Comparison of ENCODE assay signal across 23 cellular contexts in genomic region chr3:60513241-60513640, GRCh38.
DNase-seq lines count a peak whose midpoint lies in the region; ATAC-seq, FAIRE-seq and TF ChIP-seq lines count a peak whose summit lies in the region.
"Had no signal": no experiment of that assay in that cellular context is flagged by ENCODE, and none has a peak within 500 bp of the region (broad histone marks: within the 10 kb centered on the region; RNA-seq: fewer than 3 reads in every experiment).

No MANE protein-coding gene starts in this region.

- H3K4me2 ChIP-seq in K562 (ENCODE audit: insufficient read depth, low read length), result no peak overlapping the region
- H3K4me2 ChIP-seq: BLaER1 had no signal

- TF ChIP-seq CTCF in K562 (IDR thresholded peaks at IDR 0.05 in 2 of 3, conservative IDR thresholded peaks at IDR 0.05 in 1 of 3; ENCODE audit: insufficient read depth in 2 of 3, low read depth in 1 of 3, low read length in 3 of 3) (no peak), progenitor cell of endocrine pancreas (IDR thresholded peaks at IDR 0.05; ENCODE audit: unreplicated experiment) (no peak)

- POLR2A ChIA-PET in K562 (lab: Yijun Ruan, JAX), result no interaction called here
- POLR2A ChIA-PET in naive thymus-derived CD8-positive, alpha-beta T cell (lab: Charles Lee), result no interaction called here

- TF ChIP-seq RAD21 in K562 (CRISPR knock-in tag; conservative IDR thresholded peaks at IDR 0.05 in 1 of 2, IDR thresholded peaks at IDR 0.05 in 1 of 2), result no peak

- H3K9me3 Mint-ChIP-seq in progenitor cell of endocrine pancreas (ENCODE audit: low read depth), result peaks cover 12% of the 10 kb centered on the region
- H3K9me3 Mint-ChIP-seq in stimulated activated memory B cell treated with anti-CD40 and anti-IgM and Interleukin-4, amounts not matched to agents 10 μg/mL and 1 μg/mL and 100 μg/mL, for 72 hours, result peaks cover 2% of the 10 kb centered on the region
- peaks cover 0 to under 1% (median 0%) of the 10 kb centered on the region in 9 donors for H3K9me3 Mint-ChIP-seq in naive thymus-derived CD8-positive, alpha-beta T cell

- H4K20me1 ChIP-seq in K562 (replicated peaks; ENCODE audit: control insufficient read depth, insufficient read depth, low read length), result no peaks in the 10 kb centered on the region
- H4K20me1 ChIP-seq: BLaER1 had no signal

- H3K9me3 ChIP-seq in K562 (replicated peaks; ENCODE audit: control insufficient read depth, insufficient read depth, low read depth, low read length), result no peaks in the 10 kb centered on the region
- H3K9me3 ChIP-seq: BE2C, BLaER1 had no signal

- CTCF ChIA-PET in K562 (lab: Yijun Ruan, JAX; ENCODE audit: low intra/inter-chr PET ratio), result no interaction called here

- no peak for TF ChIP-seq POLR2A in K562 (conservative IDR thresholded peaks at IDR 0.05)

- no peaks in the 10 kb centered on the region for H3K79me2 ChIP-seq in K562 (ENCODE audit: control insufficient read depth, insufficient read depth, low read length)

- intact Hi-C loops in K562 (cut with micrococcal nuclease), result no loop called here

- H3K4me3 ChIP-seq in K562, result no peak overlapping the region
- H3K4me3 ChIP-seq: BLaER1 had no signal

- H3K36me3 Mint-ChIP-seq in progenitor cell of endocrine pancreas (ENCODE audit: insufficient read depth), result peaks cover 2% of the 10 kb centered on the region
- H3K36me3 Mint-ChIP-seq in stimulated activated memory B cell treated with anti-CD40 and anti-IgM and Interleukin-4, amounts not matched to agents 10 μg/mL and 1 μg/mL and 100 μg/mL, for 72 hours, result no peaks in the 10 kb centered on the region
- no peaks in the 10 kb centered on the region for H3K36me3 Mint-ChIP-seq in naive thymus-derived CD8-positive, alpha-beta T cell
- H3K36me3 Mint-ChIP-seq: CD14-positive monocyte; CD4-positive, alpha-beta memory T cell; CD4-positive, CD25-positive, alpha-beta regulatory T cell had no signal

- H3K27ac ChIP-seq in K562 (ENCODE audit: extremely low read depth, low read depth, low read length), result no peak overlapping the region
- H3K27ac ChIP-seq: BLaER1 had no signal

- no peaks in the 10 kb centered on the region; a peak in 1 of 5 replicates for H3K4me1 ChIP-seq in K562 (replicated peaks in 1 of 2; ENCODE audit: control insufficient read depth in 2 of 2, insufficient read depth in 2 of 2, low read length in 2 of 2)
- H3K4me1 ChIP-seq: BLaER1 had no signal

- H3K27me3 ChIP-seq in K562 (ENCODE audit: control insufficient read depth in 2 of 2, insufficient read depth in 2 of 2, low read length in 2 of 2), result no peaks in the 10 kb centered on the region
- H3K27me3 ChIP-seq: BE2C, BLaER1 had no signal

- no peak for ATAC-seq in K562
- ATAC-seq in stimulated activated memory B cell treated with anti-CD40 and anti-IgM and Interleukin-4, amounts not matched to agents 10 μg/mL and 1 μg/mL and 100 μg/mL, for 72 hours, result no peak
- no peak for ATAC-seq in naive thymus-derived CD8-positive, alpha-beta T cell

- H3K36me3 ChIP-seq in K562 (ENCODE audit: control insufficient read depth, insufficient read depth, low read length), result no peaks in the 10 kb centered on the region
- H3K36me3 ChIP-seq: BE2C, BLaER1 had no signal

- DNase-seq in K562 (ENCODE audit: extremely low read depth in 1 of 4, low spot score in 3 of 4), result no peak
- DNase-seq in progenitor cell of endocrine pancreas (ENCODE audit: low spot score, unreplicated experiment), result no peak
- no peak for DNase-seq in naive thymus-derived CD8-positive, alpha-beta T cell
- DNase-seq in stimulated activated naive CD4-positive, alpha-beta T cell treated with Interleukin-2 at 50 U/mL for 16 hours (lab: John Stamatoyannopoulos, UW), result no peak
- DNase-seq: 8988T; ACHN; BE2C; CD4-positive, alpha-beta memory T cell; CD4-positive, CD25-positive, alpha-beta regulatory T cell; CD8-positive, alpha-beta memory T cell; COR-L47; DMS 273 treated with DMSO at 0.1 percent for 48 hours; DMS153; DMS53; DMS79; GF-D8 had no signal

- in situ Hi-C loops in K562 (cut with MboI), result no loop called here

- H3K9ac ChIP-seq in K562 (ENCODE audit: insufficient read depth in 1 of 2, low read depth in 2 of 2, low read length in 2 of 2), result no peak overlapping the region
- H3K9ac ChIP-seq: BLaER1 had no signal

- TF ChIP-seq EP300 in K562 (IDR thresholded peaks at IDR 0.05; ENCODE audit: low read length), result no peak

- no peaks in the 10 kb centered on the region for H3K9me1 ChIP-seq in K562 (ENCODE audit: control insufficient read depth, insufficient read depth, low read length)

- no TSS peak for BruUV-seq in K562 (replicated peaks; lab: Mats Ljungman, UMichigan)

- no peak for FAIRE-seq in K562 (lab: Jason Lieb, UNC)
- FAIRE-seq: A204.1, G401.6, GM12892, GM18507 had no signal

- no peak overlapping the region for H3K4me3 Mint-ChIP-seq in progenitor cell of endocrine pancreas (ENCODE audit: low read depth)
- no peak overlapping the region for H3K4me3 Mint-ChIP-seq in stimulated activated memory B cell treated with anti-CD40 and anti-IgM and Interleukin-4, amounts not matched to agents 10 μg/mL and 1 μg/mL and 100 μg/mL, for 72 hours
- no peak overlapping the region for H3K4me3 Mint-ChIP-seq in naive thymus-derived CD8-positive, alpha-beta T cell
- H3K4me3 Mint-ChIP-seq: CD14-positive monocyte; CD4-positive, alpha-beta memory T cell; CD4-positive, CD25-positive, alpha-beta regulatory T cell; CD8-positive, alpha-beta memory T cell had no signal

- peaks cover 10% of the 10 kb centered on the region for H3K4me1 Mint-ChIP-seq in progenitor cell of endocrine pancreas (ENCODE audit: low read depth)
- H3K4me1 Mint-ChIP-seq in stimulated activated memory B cell treated with anti-CD40 and anti-IgM and Interleukin-4, amounts not matched to agents 10 μg/mL and 1 μg/mL and 100 μg/mL, for 72 hours, result no peaks in the 10 kb centered on the region
- H3K4me1 Mint-ChIP-seq in naive thymus-derived CD8-positive, alpha-beta T cell, result peaks cover 2 to 9% (median 8%) of the 10 kb centered on the region in 4 donors
- H3K4me1 Mint-ChIP-seq: CD14-positive monocyte; CD4-positive, alpha-beta memory T cell; CD4-positive, CD25-positive, alpha-beta regulatory T cell; CD8-positive, alpha-beta memory T cell had no signal

- H2AFZ ChIP-seq in K562 (ENCODE audit: low read depth, low read length), result no peak overlapping the region

- H3K27me3 Mint-ChIP-seq in progenitor cell of endocrine pancreas, result no peaks in the 10 kb centered on the region
- no peaks in the 10 kb centered on the region for H3K27me3 Mint-ChIP-seq in stimulated activated memory B cell treated with anti-CD40 and anti-IgM and Interleukin-4, amounts not matched to agents 10 μg/mL and 1 μg/mL and 100 μg/mL, for 72 hours
- no peaks in the 10 kb centered on the region for H3K27me3 Mint-ChIP-seq in naive thymus-derived CD8-positive, alpha-beta T cell
- H3K27me3 Mint-ChIP-seq: CD4-positive, alpha-beta memory T cell; CD4-positive, CD25-positive, alpha-beta regulatory T cell; CD8-positive, alpha-beta memory T cell had no signal

- H3K27ac Mint-ChIP-seq in progenitor cell of endocrine pancreas, result peak overlapping the region; percentile 25
- no peak overlapping the region for H3K27ac Mint-ChIP-seq in stimulated activated memory B cell treated with anti-CD40 and anti-IgM and Interleukin-4, amounts not matched to agents 10 μg/mL and 1 μg/mL and 100 μg/mL, for 72 hours
- no peak overlapping the region for H3K27ac Mint-ChIP-seq in naive thymus-derived CD8-positive, alpha-beta T cell
- H3K27ac Mint-ChIP-seq: CD14-positive monocyte; CD4-positive, CD25-positive, alpha-beta regulatory T cell; CD8-positive, alpha-beta memory T cell had no signal
